ENCODE assay signal across 13 cellular contexts in genomic region chr17:64378890-64379354, GRCh38. TPM values are rescaled to one million over a fixed set of nuclear protein-coding genes. Genes with fewer than 3 reads are reported as not detected.
DNase-seq lines count a peak whose midpoint lies in the region; ATAC-seq and TF ChIP-seq lines count a peak whose summit lies in the region.
"Had no signal": no experiment of that assay in that cellular context is flagged by ENCODE, and none has a peak within 500 bp of the region (broad histone marks: within the 10 kb centered on the region; RNA-seq: fewer than 3 reads in every experiment).

No MANE protein-coding gene starts in this region.

- no peak overlapping the region for H3K4me2 ChIP-seq in osteoblast (ENCODE audit: insufficient read depth, low read length)

- peak overlapping the region; percentile 21 to 35 for H3K27ac ChIP-seq in right atrium auricular region
- peak overlapping the region; percentile 13 to 62 for H3K27ac ChIP-seq in left lung
- no peak overlapping the region for H3K27ac ChIP-seq in osteoblast (ENCODE audit: low read depth, low read length)
- H3K27ac ChIP-seq: vagina had no signal

- H3K4me3 ChIP-seq in right atrium auricular region (no peak overlapping the region), left lung (no peak overlapping the region), osteoblast (ENCODE audit: insufficient read depth, low read length) (no peak overlapping the region)
- H3K4me3 ChIP-seq: Peyer's patch, vagina had no signal

- DNase-seq in right atrium auricular region (ENCODE audit: low spot score) = no peak
- no peak for DNase-seq in Right ventricle myocardium inferior (ENCODE audit: missing footprints)
- DNase-seq in SHP77 treated with DMSO at 0.1 percent for 48 hours (lab: John Stamatoyannopoulos, UW) = peak; percentile 38
- no peak for DNase-seq in left lung
- DNase-seq in cerebellar nuclear complex (lab: John Stamatoyannopoulos, UW) = no peak
- DNase-seq in osteoblast (ENCODE audit: insufficient read length, low spot score, missing footprints) = no peak
- DNase-seq: activated CD4-positive, alpha-beta T cell treated with anti-CD3 and anti-CD28 coated beads, Interleukin-2, amount 10 ng/mL, durations not matched to agents 24 days and 14 days; DMS53; stimulated activated CD4-positive, alpha-beta T cell treated with anti-CD3 and anti-CD28 coated beads, Interleukin-12 subunit alpha, Interleukin-12 subunit beta, amount 100 ng/mL, for 4 hours had no signal

- TF ChIP-seq CTCF in right atrium auricular region (IDR thresholded peaks at IDR 0.05) = no peak
- no peak for TF ChIP-seq CTCF in left lung (IDR thresholded peaks at IDR 0.05)
- TF ChIP-seq CTCF in osteoblast (IDR thresholded peaks at IDR 0.05; ENCODE audit: extremely low read depth, low read depth, low read length) = no peak

- H4K20me1 ChIP-seq in osteoblast (ENCODE audit: insufficient read depth, low read length) = no peaks in the 10 kb centered on the region

- no peak overlapping the region for H2AFZ ChIP-seq in osteoblast (ENCODE audit: low read length)

- ATAC-seq in Right ventricle myocardium inferior = no peak
- peak; percentile 22 for ATAC-seq in left lung
- no peak for ATAC-seq in HG02973 (IDR thresholded peaks at IDR 0.05; ENCODE audit: unreplicated experiment)
- ATAC-seq in HG03039 (IDR thresholded peaks at IDR 0.05; ENCODE audit: unreplicated experiment) = no peak

- intact Hi-C loops in Right ventricle myocardium inferior (cut with DNase I) (no loop called here), left lung (cut with DNase I) (no loop called here)

- H3K27me3 ChIP-seq in right atrium auricular region = no peaks in the 10 kb centered on the region
- H3K27me3 ChIP-seq in left lung = no peaks in the 10 kb centered on the region
- H3K27me3 ChIP-seq in osteoblast (ENCODE audit: insufficient read depth, low read length) = peaks cover 1% of the 10 kb centered on the region
- H3K27me3 ChIP-seq: Peyer's patch, vagina had no signal

- H3K4me1 ChIP-seq in right atrium auricular region (peaks cover 0 to 33% of the 10 kb centered on the region in 2 donors), left lung (peaks cover 10 to 80% of the 10 kb centered on the region in 2 donors), osteoblast (ENCODE audit: insufficient read depth, low read length) (no peaks in the 10 kb centered on the region)
- H3K4me1 ChIP-seq: Peyer's patch, vagina had no signal

- H3K9me3 ChIP-seq in right atrium auricular region = no peaks in the 10 kb centered on the region
- H3K9me3 ChIP-seq in left lung = no peaks in the 10 kb centered on the region
- no peaks in the 10 kb centered on the region for H3K9me3 ChIP-seq in osteoblast (ENCODE audit: low read depth, low read length)
- H3K9me3 ChIP-seq: Peyer's patch, vagina had no signal

- no peaks in the 10 kb centered on the region for H3K36me3 ChIP-seq in right atrium auricular region
- H3K36me3 ChIP-seq in left lung = peaks cover 0 to 38% of the 10 kb centered on the region in 2 donors
- H3K36me3 ChIP-seq in osteoblast (ENCODE audit: insufficient read depth, low read length) = no peaks in the 10 kb centered on the region
- H3K36me3 ChIP-seq: Peyer's patch, vagina had no signal

- H3K79me2 ChIP-seq in osteoblast (ENCODE audit: insufficient read depth, low read length) = no peaks in the 10 kb centered on the region

RNA-seq across cellular contexts. Expression of gene PECAM1, which starts 11.7 kb away (rescaled TPM):
- total RNA-seq in right atrium auricular region (100 to 1,000 TPM in 1 of 2 donors, 10 to 100 TPM in 1; 77.5 to 153 TPM), Right ventricle myocardium inferior (116 TPM), left lung (100 to 1,000 TPM; 308 to 476 TPM), osteoblast (0.29 and 0.36 TPM in 2 replicates)

Comparison
In these comparisons a context has a peak if more than half of its experiments do, and no peak if none do; other contexts are left out.
1. RNA of gene PECAM1, which starts 11.7 kb away (total RNA-seq): 308 to 476 TPM in left lung, 77.5 to 153 TPM in right atrium auricular region and 116 TPM in Right ventricle myocardium inferior (single experiment); 0.29 to 0.36 TPM in osteoblast; every median in the first group is over 10 times any median in the second.